11 cellular contexts compared by ENCODE assay signal in genomic region chr11:315051-315481, GRCh38. TPM values are rescaled to one million over a fixed set of nuclear protein-coding genes. Genes with fewer than 3 reads are reported as not detected.
DNase-seq lines count a peak whose midpoint lies in the region; ATAC-seq and TF ChIP-seq lines count a peak whose summit lies in the region.
"Had no signal": no experiment of that assay in that cellular context is flagged by ENCODE, and none has a peak within 500 bp of the region (broad histone marks: within the 10 kb centered on the region; RNA-seq: fewer than 3 reads in every experiment).

No MANE protein-coding gene starts in this region.

- no peaks in the 10 kb centered on the region for H3K27me3 ChIP-seq in right lobe of liver
- no peaks in the 10 kb centered on the region for H3K27me3 ChIP-seq in testis
- peaks cover 0 to 18% of the 10 kb centered on the region in 2 donors for H3K27me3 ChIP-seq in body of pancreas

- in situ Hi-C loops in astrocyte of the spinal cord (cut with HindIII; ENCODE audit: low sequenced_read_pairs), result no loop called here

- intact Hi-C loops in right lobe of liver (cut with DNase I), result no loop called here
- intact Hi-C loops in testis (cut with DNase I; ENCODE audit: low total_unique reads), result no loop called here
- intact Hi-C loops in body of pancreas (cut with DNase I), result no loop called here

- H3K36me3 ChIP-seq in right lobe of liver, result no peaks in the 10 kb centered on the region
- no peaks in the 10 kb centered on the region for H3K36me3 ChIP-seq in testis (ENCODE audit: low read depth, missing control alignments)
- H3K36me3 ChIP-seq in body of pancreas (replicated peaks in 1 of 2; ENCODE audit: insufficient read depth in 1 of 2, low read depth in 2 of 2), result no peaks in the 10 kb centered on the region

- TF ChIP-seq POLR2A in right lobe of liver (IDR thresholded peaks at IDR 0.05) (peak; percentile 47), testis (IDR thresholded peaks at IDR 0.05) (no peak), body of pancreas (IDR thresholded peaks at IDR 0.05) (no peak)

- H3K4me3 ChIP-seq in astrocyte of the spinal cord (ENCODE audit: low read depth, low read length), result peak overlapping the region; percentile 31
- H3K4me3 ChIP-seq in right lobe of liver, result peak overlapping the region; percentile 42 to 55 (median 52)
- peak overlapping the region; percentile 62 to 71 for H3K4me3 ChIP-seq in testis
- no peak overlapping the region for H3K4me3 ChIP-seq in body of pancreas

- H3K4me1 ChIP-seq in right lobe of liver (peaks cover 0 to 36% (median 4%) of the 10 kb centered on the region in 4 donors), testis (peaks cover 20% of the 10 kb centered on the region), body of pancreas (peaks cover 19% of the 10 kb centered on the region)

- H3K9me3 ChIP-seq in right lobe of liver, result no peaks in the 10 kb centered on the region
- H3K9me3 ChIP-seq in testis, result no peaks in the 10 kb centered on the region
- no peaks in the 10 kb centered on the region for H3K9me3 ChIP-seq in body of pancreas

- 26% methylated on average over 4 of the region's 9 CpGs for WGBS in right lobe of liver (ENCODE audit: insufficient coverage, low coverage, low lambda C conversion rate, missing lambda C conversion rate)
- 43 to 54% methylated on average over 4 to 9 of the region's 9 CpGs for WGBS in testis, 2 donors
- 68 to 76% methylated on average over 5 to 9 of the region's 9 CpGs for WGBS in body of pancreas, 2 donors

- DNase-seq in activated CD4-positive, CD25-positive, alpha-beta regulatory T cell treated with anti-CD3 and anti-CD28 coated beads, Interleukin-2, amount 50 U/mL, for 72 hours, result peak; percentile 34
- DNase-seq in activated CD4-positive, CD25-positive, alpha-beta regulatory T cell (lab: John Stamatoyannopoulos, UW), result no peak
- DNase-seq in astrocyte of the spinal cord (ENCODE audit: low read depth, low spot score) (no peak), right lobe of liver (peak in 2 of 3 donors; percentile 66 to 73), testis (no peak), cerebellar cortex (ENCODE audit: low spot score) (no peak), body of pancreas (no peak)
- DNase-seq: NCI-H1694, occipital lobe had no signal

- peak overlapping the region; percentile 85 to 97 (median 90) for H3K27ac ChIP-seq in right lobe of liver
- peak overlapping the region; percentile 75 to 92 for H3K27ac ChIP-seq in testis
- H3K27ac ChIP-seq in body of pancreas, result peak overlapping the region in 1 of 4 donors; percentile 20
- H3K27ac ChIP-seq: 22Rv1 had no signal

- ATAC-seq in right lobe of liver (peak in 3 of 4 donors; percentile 3 to 42 (median 34)), body of pancreas (no peak), GM21723 (IDR thresholded peaks at IDR 0.05; ENCODE audit: unreplicated experiment) (no peak)

- TF ChIP-seq CTCF in astrocyte of the spinal cord (IDR thresholded peaks at IDR 0.05; ENCODE audit: low read depth, low read length), result no peak
- TF ChIP-seq CTCF in right lobe of liver (IDR thresholded peaks at IDR 0.05), result no peak
- TF ChIP-seq CTCF in testis (IDR thresholded peaks at IDR 0.05), result no peak
- TF ChIP-seq CTCF in body of pancreas (IDR thresholded peaks at IDR 0.05), result no peak

RNA-seq across cellular contexts. Expression of gene IFITM1, which starts 1.2 kb away (rescaled TPM):
- total RNA-seq in right lobe of liver (100 to 1,000 TPM in 2 of 6 experiments, 10 to 100 TPM in 4; 15.7 to 159 (median 72.5) TPM), testis (10 to 100 TPM; 63.1 to 93.3 TPM), body of pancreas (10 to 100 TPM; 31.0 to 39.7 TPM)
- 146 TPM for polyA plus RNA-seq in testis (ENCODE audit: insufficient read depth, low read depth, low replicate concordance)

RNA-seq across cellular contexts. Expression of gene IFITM3, which starts 5.6 kb away (rescaled TPM):
- total RNA-seq in right lobe of liver (1,000 to 10,000 TPM in 1 of 6 experiments, 100 to 1,000 TPM in 5; 445 to 1,124 (median 694) TPM), testis (100 to 1,000 TPM; 256 to 459 TPM), body of pancreas (10 to 100 TPM; 51.4 to 59.7 TPM)
- polyA plus RNA-seq in testis (ENCODE audit: insufficient read depth, low read depth, low replicate concordance), result 717 TPM

RNA-seq across cellular contexts. Expression of gene IFITM2, which starts 7.5 kb away (rescaled TPM):
- 100 to 1,000 TPM; 157 to 624 (median 390) TPM for total RNA-seq in right lobe of liver
- 100 to 1,000 TPM; 119 to 169 TPM for total RNA-seq in testis
- 283 TPM for polyA plus RNA-seq in testis (ENCODE audit: insufficient read depth, low read depth, low replicate concordance)
- 10 to 100 TPM; 31.0 to 90.3 TPM for total RNA-seq in body of pancreas

RNA-seq across cellular contexts. Expression of gene IFITM5, which starts 15.7 kb away (rescaled TPM):
- total RNA-seq in right lobe of liver (not detected), testis (not detected), body of pancreas (not detected)
- not detected for polyA plus RNA-seq in testis (ENCODE audit: insufficient read depth, low read depth, low replicate concordance)
- total RNA-seq: occipital lobe had no signal

RNA-seq across cellular contexts. Expression of gene PGGHG, which starts 26.1 kb away (rescaled TPM):
- total RNA-seq in right lobe of liver (100 to 1,000 TPM in 1 of 6 experiments, 10 to 100 TPM in 4, 1 to 10 TPM in 1; 7.7 to 110 (median 13.8) TPM), testis (10 to 100 TPM; 26.5 to 32.5 TPM), body of pancreas (100 to 1,000 TPM; 248 to 484 TPM)
- polyA plus RNA-seq in testis (ENCODE audit: insufficient read depth, low read depth, low replicate concordance), result 8.2 TPM

Comparison
In these comparisons a context has a peak if more than half of its experiments do, and no peak if none do; other contexts are left out.
1. DNase-seq: peak in activated CD4-positive, CD25-positive, alpha-beta regulatory T cell treated with anti-CD3 and anti-CD28 coated beads, Interleukin-2, amount 50 U/mL, for 72 hours (single experiment) and right lobe of liver (2 of 3); none in activated CD4-positive, CD25-positive, alpha-beta regulatory T cell (0 of 4), astrocyte of the spinal cord (single experiment), testis (single experiment), cerebellar cortex (single experiment) and body of pancreas (0 of 4).
2. H3K4me3 ChIP-seq: peak in astrocyte of the spinal cord (single experiment), right lobe of liver (3 of 3) and testis (2 of 2); none in body of pancreas (0 of 2).
3. ATAC-seq: peak in right lobe of liver (3 of 4); none in body of pancreas (single experiment) and GM21723 (single experiment).
4. RNA of gene IFITM3, which starts 5.6 kb away (total RNA-seq): 445 to 1,124 TPM in right lobe of liver and 256 to 459 TPM in testis; 51.4 to 59.7 TPM in body of pancreas; every median in the first group is over 4 times any median in the second.